Comparison of ENCODE assay signal across 15 cellular contexts in the genomic region with DNA sequence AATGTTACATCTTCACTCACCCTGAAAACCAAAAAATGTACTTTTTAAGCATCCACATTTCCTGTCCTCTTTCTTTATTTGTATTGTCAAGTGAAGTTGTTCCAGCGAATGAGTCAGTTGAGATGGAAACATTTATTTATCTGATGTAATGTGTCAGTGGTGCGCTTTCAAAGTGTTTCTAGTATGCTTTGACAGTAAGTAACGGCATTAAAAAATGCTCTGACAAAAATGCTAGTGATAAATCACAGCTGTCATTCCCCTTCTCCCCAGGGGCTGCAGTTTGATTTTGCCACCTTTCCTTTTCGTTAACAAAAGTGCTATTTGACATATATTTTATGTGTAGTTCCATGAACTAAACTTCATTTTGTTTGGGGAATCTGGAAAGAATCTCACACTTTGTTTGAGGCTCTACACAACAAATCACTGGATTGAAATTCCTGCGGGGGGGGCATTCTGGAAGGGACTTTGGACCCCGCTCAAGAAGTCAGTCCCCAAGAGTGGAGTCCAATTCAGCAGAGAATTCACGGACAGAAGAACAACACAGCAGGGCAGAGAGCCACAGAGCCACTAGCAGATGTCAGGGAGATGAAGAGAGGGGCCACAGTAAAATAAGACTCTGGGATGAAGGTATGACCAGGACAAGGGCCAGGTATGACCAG. TPM values are rescaled to one million over a fixed set of nuclear protein-coding genes. Genes with fewer than 3 reads are reported as not detected.
A peak's percentile ranks its signal among the peaks of the same experiment; 100 is the strongest.
DNase-seq lines count a peak whose midpoint lies in the region; ATAC-seq, FAIRE-seq and TF ChIP-seq lines count a peak whose summit lies in the region.
"Had no signal": no experiment of that assay in that cellular context is flagged by ENCODE, and none has a peak within 500 bp of the region (broad histone marks: within the 10 kb centered on the region; RNA-seq: fewer than 3 reads in every experiment).

No MANE protein-coding gene starts in this region.

- no peak overlapping the region for H2AFZ ChIP-seq in K562 (ENCODE audit: low read depth, low read length)
- H2AFZ ChIP-seq: parathyroid adenoma had no signal

- DNase-seq in Right ventricle myocardium superior (no peak), cardiac septum (ENCODE audit: low spot score) (no peak), K562 (ENCODE audit: extremely low read depth in 1 of 4, low spot score in 3 of 4) (no peak), left ventricle myocardium superior (no peak), stromal cell of bone marrow (ENCODE audit: low read depth) (peak; percentile 53), NCI-H1436 treated with DMSO at 0.1 percent for 48 hours (lab: John Stamatoyannopoulos, UW) (no peak), germinal center (ENCODE audit: low spot score) (no peak)
- DNase-seq in activated naive CD4-positive, alpha-beta T cell treated with Interleukin-2 at 50 U/mL for 16 hours: no peak
- DNase-seq: ACHN; anterior cingulate cortex; DMS 273 treated with DMSO at 0.1 percent for 48 hours; effector memory CD8-positive, alpha-beta T cell; hippocampal formation; stimulated activated CD4-positive, alpha-beta T cell treated with anti-CD3 and anti-CD28 coated beads, Interleukin-2, amount 100 ng/mL, for 24 hours had no signal

- intact Hi-C loops in Right ventricle myocardium superior (cut with DNase I): no loop called here
- intact Hi-C loops in cardiac septum (cut with DNase I): no loop called here
- intact Hi-C loops in K562 (cut with micrococcal nuclease): no loop called here
- intact Hi-C loops in left ventricle myocardium superior (cut with micrococcal nuclease): no loop called here

- H3K36me3 ChIP-seq in K562 (ENCODE audit: control insufficient read depth, insufficient read depth, low read length): no peaks in the 10 kb centered on the region

- no peak overlapping the region for H3K4me3 ChIP-seq in K562

- H3K9me1 ChIP-seq in K562 (ENCODE audit: control insufficient read depth, insufficient read depth, low read length): no peaks in the 10 kb centered on the region

- no peaks in the 10 kb centered on the region; a peak in 2 of 5 replicates for H3K4me1 ChIP-seq in K562 (replicated peaks in 1 of 2; ENCODE audit: control insufficient read depth in 2 of 2, insufficient read depth in 2 of 2, low read length in 2 of 2)
- H3K4me1 ChIP-seq: parathyroid adenoma had no signal

- CTCF ChIA-PET in K562 (lab: Yijun Ruan, JAX; ENCODE audit: low intra/inter-chr PET ratio): interaction anchor here (0.5 kb wide), 1 partner anchor 71 kb away, joined by 3 read pairs; no protein-coding TSS in a partner anchor

- 4% methylated on average over 7 of the region's 7 CpGs for WGBS in K562 (ENCODE audit: insufficient coverage, low coverage, missing lambda C conversion rate)

- TF ChIP-seq RAD21 in K562 (CRISPR knock-in tag; conservative IDR thresholded peaks at IDR 0.05 in 1 of 2, IDR thresholded peaks at IDR 0.05 in 1 of 2): no peak

- H3K79me2 ChIP-seq in K562 (ENCODE audit: control insufficient read depth, insufficient read depth, low read length): no peaks in the 10 kb centered on the region
- H3K79me2 ChIP-seq: parathyroid adenoma had no signal

- no peaks in the 10 kb centered on the region for H4K20me1 ChIP-seq in K562 (replicated peaks; ENCODE audit: control insufficient read depth, insufficient read depth, low read length)

- no peak for TF ChIP-seq CTCF in K562 (IDR thresholded peaks at IDR 0.05 in 2 of 3, conservative IDR thresholded peaks at IDR 0.05 in 1 of 3; ENCODE audit: insufficient read depth in 2 of 3, low read depth in 1 of 3, low read length in 3 of 3)

- no peak for FAIRE-seq in K562 (lab: Jason Lieb, UNC)

- BruUV-seq in K562 (replicated peaks; lab: Mats Ljungman, UMichigan): no TSS peak

- H3K9me3 ChIP-seq in K562 (replicated peaks; ENCODE audit: control insufficient read depth, insufficient read depth, low read depth, low read length): no peaks in the 10 kb centered on the region

- ATAC-seq in Right ventricle myocardium superior (ENCODE audit: poor library complexity) (peak; percentile 25), K562 (no peak), left ventricle myocardium superior (peak; percentile 43)
- ATAC-seq: effector memory CD8-positive, alpha-beta T cell had no signal

- TF ChIP-seq EP300 in K562 (IDR thresholded peaks at IDR 0.05; ENCODE audit: low read length): no peak

- no peak overlapping the region for H3K9ac ChIP-seq in K562 (ENCODE audit: insufficient read depth in 1 of 2, low read depth in 2 of 2, low read length in 2 of 2)
- H3K9ac ChIP-seq: parathyroid adenoma had no signal

- H3K27me3 ChIP-seq in K562 (ENCODE audit: control insufficient read depth in 2 of 2, insufficient read depth in 2 of 2, low read length in 2 of 2): no peaks in the 10 kb centered on the region

- H3K4me2 ChIP-seq in K562 (ENCODE audit: insufficient read depth, low read length): no peak overlapping the region

- in situ Hi-C loops in K562 (cut with MboI): no loop called here

- POLR2A ChIA-PET in K562 (lab: Yijun Ruan, JAX): no interaction called here

- H3K27ac ChIP-seq in K562 (ENCODE audit: extremely low read depth, low read depth, low read length): no peak overlapping the region
- H3K27ac ChIP-seq: parathyroid adenoma had no signal

- TF ChIP-seq POLR2A in K562 (conservative IDR thresholded peaks at IDR 0.05): no peak

TF ChIP-seq in K562, 482 proteins besides CTCF, POLR2A, EP300 and RAD21 (continues in another document):
- TF ChIP-seq TEAD1 (CRISPR knock-in tag; IDR thresholded peaks at IDR 0.05): peak; percentile 44 to 68; a peak in 1 of 4 replicates
- TF ChIP-seq, protein P1, sequence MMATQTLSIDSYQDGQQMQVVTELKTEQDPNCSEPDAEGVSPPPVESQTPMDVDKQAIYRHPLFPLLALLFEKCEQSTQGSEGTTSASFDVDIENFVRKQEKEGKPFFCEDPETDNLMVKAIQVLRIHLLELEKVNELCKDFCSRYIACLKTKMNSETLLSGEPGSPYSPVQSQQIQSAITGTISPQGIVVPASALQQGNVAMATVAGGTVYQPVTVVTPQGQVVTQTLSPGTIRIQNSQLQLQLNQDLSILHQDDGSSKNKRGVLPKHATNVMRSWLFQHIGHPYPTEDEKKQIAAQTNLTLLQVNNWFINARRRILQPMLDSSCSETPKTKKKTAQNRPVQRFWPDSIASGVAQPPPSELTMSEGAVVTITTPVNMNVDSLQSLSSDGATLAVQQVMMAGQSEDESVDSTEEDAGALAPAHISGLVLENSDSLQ (IDR thresholded peaks at IDR 0.05): peak; percentile 67
- peak; percentile 39 for TF ChIP-seq TEAD4 (IDR thresholded peaks at IDR 0.05; ENCODE audit: low read length)
- TF ChIP-seq TEAD4 (CRISPR knock-in tag; IDR thresholded peaks at IDR 0.05; ENCODE audit: borderline replicate concordance): no peak
- TF ChIP-seq SP1 (CRISPR knock-in tag; IDR thresholded peaks at IDR 0.05): no peak
- TF ChIP-seq GABPB1 (CRISPR knock-in tag; IDR thresholded peaks at IDR 0.05): no peak
- TF ChIP-seq KDM1A (IDR thresholded peaks at IDR 0.05): peak; percentile 50 to 60; a peak in 3 of 4 replicates
- TF ChIP-seq, protein P2, sequence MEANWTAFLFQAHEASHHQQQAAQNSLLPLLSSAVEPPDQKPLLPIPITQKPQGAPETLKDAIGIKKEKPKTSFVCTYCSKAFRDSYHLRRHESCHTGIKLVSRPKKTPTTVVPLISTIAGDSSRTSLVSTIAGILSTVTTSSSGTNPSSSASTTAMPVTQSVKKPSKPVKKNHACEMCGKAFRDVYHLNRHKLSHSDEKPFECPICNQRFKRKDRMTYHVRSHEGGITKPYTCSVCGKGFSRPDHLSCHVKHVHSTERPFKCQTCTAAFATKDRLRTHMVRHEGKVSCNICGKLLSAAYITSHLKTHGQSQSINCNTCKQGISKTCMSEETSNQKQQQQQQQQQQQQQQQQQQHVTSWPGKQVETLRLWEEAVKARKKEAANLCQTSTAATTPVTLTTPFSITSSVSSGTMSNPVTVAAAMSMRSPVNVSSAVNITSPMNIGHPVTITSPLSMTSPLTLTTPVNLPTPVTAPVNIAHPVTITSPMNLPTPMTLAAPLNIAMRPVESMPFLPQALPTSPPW (CRISPR knock-in tag; IDR thresholded peaks at IDR 0.05): no peak
- peak; percentile 80 for TF ChIP-seq MEIS2 (IDR thresholded peaks at IDR 0.05; ENCODE audit: partially characterized antibody)

RNA-seq across cellular contexts. Expression of a gene that starts 7.6 kb away (rescaled TPM):
- 7.7 TPM for total RNA-seq in Right ventricle myocardium superior
- total RNA-seq in cardiac septum: 8.9 TPM
- 8.4 and 24.8 TPM in 2 replicates for total RNA-seq in K562 (2011; cell fraction: chromatin; rRNA removed; ENCODE audit: low replicate concordance)
- 4.7 and 5.9 TPM in 2 replicates for total RNA-seq in K562 (2011; cell fraction: nucleolus; rRNA removed)
- total RNA-seq in K562 (2011; cell fraction: nucleoplasm; rRNA removed): 6.4 and 7.8 TPM in 2 replicates
- 2.9 and 3.6 TPM in 2 replicates for total RNA-seq in K562 (2014; rRNA removed)
- total RNA-seq in K562 (2014; rRNA removed; fragmentation: Illumina TruSeq; extraction: Trizol): 4.9 and 6.2 TPM in 2 replicates
- 4.9 and 5.6 TPM in 2 replicates for total RNA-seq in K562 (2015; rRNA removed; fragmentation: Illumina TruSeq; extraction: Trizol)
- total RNA-seq in K562 (2021): 3.2 and 3.5 TPM in 2 replicates
- 3.7 and 4.7 TPM in 2 replicates for polyA plus RNA-seq in K562 (2011; rRNA removed)
- 1.1 and 2.6 TPM in 2 replicates for polyA plus RNA-seq in K562 (2011; cell fraction: cytosol; rRNA removed)
- polyA plus RNA-seq in K562 (2011; cell fraction: nucleus; rRNA removed): 2.6 and 4.7 TPM in 2 replicates
- polyA plus RNA-seq in K562 (2012): 1.8 and 3.9 TPM in 2 replicates
- 3.1 and 3.7 TPM in 2 replicates for polyA plus RNA-seq in K562 (2014; fragmentation: Illumina TruSeq; extraction: Trizol)
- 1 to 10 TPM in 1 of 2 experiments, under 1 TPM in 1; 0.73 to 1.1 TPM for polyA plus RNA-seq in K562 (2014; fragmentation: Nextera tagmentation; extraction: Ambion mirVana)
- polyA plus RNA-seq in K562 (2014; rRNA removed): 2.8 and 4.7 TPM in 2 replicates
- 6.9 and 8.8 TPM in 2 replicates for polyA minus RNA-seq in K562 (2011; rRNA and poly(A)+ RNA removed)
- 2.2 and 3.5 TPM in 2 replicates for polyA minus RNA-seq in K562 (2011; cell fraction: cytosol; rRNA and poly(A)+ RNA removed)
- 8.5 and 17.3 TPM in 2 replicates for polyA minus RNA-seq in K562 (2011; cell fraction: nucleus; rRNA and poly(A)+ RNA removed)
- total RNA-seq in left ventricle myocardium superior: 6.5 TPM
